In the genomic region with DNA sequence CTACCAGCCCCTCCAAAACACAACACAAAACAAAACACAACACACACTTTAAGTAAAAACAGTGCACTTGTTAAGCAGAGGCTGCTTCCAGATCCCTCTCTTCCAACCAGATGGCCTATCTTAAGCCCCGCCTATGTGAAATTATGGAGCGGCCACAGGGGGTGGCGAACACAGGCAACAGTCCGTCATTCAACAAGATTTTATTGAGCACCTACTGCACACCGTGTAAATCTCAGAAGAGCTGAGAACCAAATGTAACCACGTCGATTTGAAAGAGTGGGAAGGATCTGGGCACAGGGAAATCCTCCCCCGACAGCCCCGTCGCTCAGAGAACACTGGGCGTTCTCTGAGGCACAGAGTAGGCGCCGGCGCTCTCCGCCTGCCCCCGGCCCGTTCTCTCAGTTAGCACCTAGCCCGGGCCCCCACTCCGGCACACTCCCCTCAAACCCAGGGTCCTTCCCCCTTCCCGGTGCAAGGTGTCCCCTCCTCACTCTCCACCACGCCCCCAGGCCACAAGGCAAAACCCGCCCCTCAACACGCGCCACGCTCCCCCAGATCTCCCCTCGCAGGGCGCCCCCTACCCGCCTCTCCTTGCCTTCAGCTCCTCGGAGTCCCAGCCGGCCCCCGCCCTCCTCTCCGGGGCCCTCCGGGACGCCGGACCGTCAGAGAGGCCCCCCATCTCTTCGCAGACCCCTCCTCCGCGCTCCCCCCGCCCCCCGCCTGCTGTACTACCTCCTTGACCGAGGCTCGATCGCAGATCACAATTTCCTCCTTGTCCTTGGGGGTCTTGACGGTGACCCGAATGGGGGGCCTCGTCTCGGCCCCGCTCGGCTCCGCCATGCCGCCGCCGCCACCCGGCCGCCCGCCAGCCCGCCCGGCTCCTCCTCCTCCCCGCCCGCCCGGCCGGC, we compare ENCODE assay signal across 8 cellular contexts. TPM values are rescaled to one million over a fixed set of nuclear protein-coding genes. Genes with fewer than 3 reads are reported as not detected.
A peak's percentile ranks its signal among the peaks of the same experiment; 100 is the strongest.
DNase-seq lines count a peak whose midpoint lies in the region; ATAC-seq, FAIRE-seq and TF ChIP-seq lines count a peak whose summit lies in the region.

No MANE protein-coding gene starts in this region.

- DNase-seq in MG63 = peak; percentile 71
- DNase-seq in SW 1271 (lab: John Stamatoyannopoulos, UW) = peak; percentile 24 to 47
- DNase-seq in activated naive CD8-positive, alpha-beta T cell treated with anti-CD3 and anti-CD28 coated beads, Interleukin-2, amount 50 U/mL, for 24 hours = peak; percentile 76
- peak; percentile 71 for DNase-seq in left cardiac atrium
- peak; percentile 67 to 75 for DNase-seq in psoas muscle
- peak; percentile 73 for DNase-seq in urothelium cell line (ENCODE audit: low spot score)

- intact Hi-C loops in left cardiac atrium (cut with DNase I) = no loop called here
- intact Hi-C loops in psoas muscle (cut with DNase I) = no loop called here

- H3K4me1 Mint-ChIP-seq in activated naive CD8-positive, alpha-beta T cell treated with anti-CD3 and anti-CD28 coated beads, Interleukin-2, amount 50 U/mL, for 24 hours = peaks cover 25% of the 10 kb centered on the region

- ATAC-seq in activated naive CD8-positive, alpha-beta T cell treated with anti-CD3 and anti-CD28 coated beads, Interleukin-2, amount 50 U/mL, for 24 hours = peak; percentile 24
- ATAC-seq in left cardiac atrium (peak; percentile 3 to 13), psoas muscle (peak; percentile 0 to 22 (median 15)), GM19395 (IDR thresholded peaks at IDR 0.05; ENCODE audit: unreplicated experiment) (no peak)

- H3K27ac Mint-ChIP-seq in activated naive CD8-positive, alpha-beta T cell treated with anti-CD3 and anti-CD28 coated beads, Interleukin-2, amount 50 U/mL, for 24 hours = peak overlapping the region; percentile 85

- H3K27me3 ChIP-seq in MG63 (no peaks in the 10 kb centered on the region), psoas muscle (ENCODE audit: insufficient read depth in 3 of 3, low read length in 2 of 3) (no peaks in the 10 kb centered on the region)

- H3K4me3 ChIP-seq in GM12875 (ENCODE audit: low read depth, low read length) (peak overlapping the region; percentile 82), MG63 (peak overlapping the region; percentile 84), psoas muscle (peak overlapping the region; percentile 97)

- H3K36me3 Mint-ChIP-seq in activated naive CD8-positive, alpha-beta T cell treated with anti-CD3 and anti-CD28 coated beads, Interleukin-2, amount 50 U/mL, for 24 hours (ENCODE audit: low read depth) = peaks cover 6% of the 10 kb centered on the region

- peaks cover 28% of the 10 kb centered on the region for H3K4me1 ChIP-seq in psoas muscle

- no peak for FAIRE-seq in urothelium cell line (lab: Jason Lieb, UNC)

- H3K9me3 Mint-ChIP-seq in activated naive CD8-positive, alpha-beta T cell treated with anti-CD3 and anti-CD28 coated beads, Interleukin-2, amount 50 U/mL, for 24 hours = no peaks in the 10 kb centered on the region

- H3K36me3 ChIP-seq in MG63 = peaks cover 31% of the 10 kb centered on the region
- H3K36me3 ChIP-seq in psoas muscle (ENCODE audit: insufficient read depth in 1 of 2, low read depth in 1 of 2) = peaks cover 0 to 49% of the 10 kb centered on the region in 2 donors

- H3K27ac ChIP-seq in psoas muscle = peak overlapping the region; percentile 96

- TF ChIP-seq CTCF in GM12875 (IDR thresholded peaks at IDR 0.05; ENCODE audit: borderline replicate concordance, insufficient read depth, low read depth, low read length) (peak; percentile 51), psoas muscle (IDR thresholded peaks at IDR 0.05) (no peak)

- H3K9me3 ChIP-seq in MG63 (no peaks in the 10 kb centered on the region), psoas muscle (no peaks in the 10 kb centered on the region)

- peak overlapping the region; percentile 96 for H3K4me3 Mint-ChIP-seq in activated naive CD8-positive, alpha-beta T cell treated with anti-CD3 and anti-CD28 coated beads, Interleukin-2, amount 50 U/mL, for 24 hours

- WGBS in psoas muscle, 3 donors = 1 to 3% (median 2%) methylated on average over 40 to 63 of the region's 63 CpGs

- H3K27me3 Mint-ChIP-seq in activated naive CD8-positive, alpha-beta T cell treated with anti-CD3 and anti-CD28 coated beads, Interleukin-2, amount 50 U/mL, for 24 hours = no peaks in the 10 kb centered on the region

RNA-seq across cellular contexts. Expression of gene UBQLN4, which starts 0.5 kb away (rescaled TPM):
- total RNA-seq in MG63 (2014; rRNA removed; shearing (Covaris generic); ENCODE audit: low replicate concordance) = 29.3 and 40.3 TPM in 2 replicates
- total RNA-seq in left cardiac atrium = 10 to 100 TPM; 23.6 to 27.2 TPM
- 10 to 100 TPM; 46.6 to 64.9 (median 53.1) TPM for total RNA-seq in psoas muscle
- 10 to 100 TPM; 36.8 to 73.9 (median 55.5) TPM for polyA plus RNA-seq in psoas muscle

RNA-seq across cellular contexts. Expression of gene LAMTOR2, which starts 1.5 kb away (rescaled TPM):
- total RNA-seq in MG63 (2014; rRNA removed; shearing (Covaris generic); ENCODE audit: low replicate concordance) = 5.8 and 16.9 TPM in 2 replicates
- total RNA-seq in left cardiac atrium (10 to 100 TPM; 48.9 to 54.4 TPM), psoas muscle (10 to 100 TPM; 46.1 to 63.9 (median 51.2) TPM)
- 100 to 1,000 TPM in 1 of 3 donors, 10 to 100 TPM in 2; 89.0 to 101 (median 95.7) TPM for polyA plus RNA-seq in psoas muscle

RNA-seq across cellular contexts. Expression of gene RAB25, which starts 7.8 kb away (rescaled TPM):
- total RNA-seq in MG63 (2014; rRNA removed; shearing (Covaris generic); ENCODE audit: low replicate concordance) = not detected in 2 replicates
- not detected for total RNA-seq in left cardiac atrium
- total RNA-seq in psoas muscle = not detected
- polyA plus RNA-seq in psoas muscle = under 1 TPM; 0.07 to 0.34 (median 0.13) TPM

RNA-seq across cellular contexts. Expression of gene MEX3A, which starts 29.1 kb away (rescaled TPM):
- 2.3 and 2.7 TPM in 2 replicates for total RNA-seq in MG63 (2014; rRNA removed; shearing (Covaris generic); ENCODE audit: low replicate concordance)
- under 1 TPM; 0.15 to 0.42 TPM for total RNA-seq in left cardiac atrium
- total RNA-seq in psoas muscle = under 1 TPM; 0.06 to 0.28 (median 0.11) TPM
- under 1 TPM; 0.07 to 0.42 (median 0.22) TPM for polyA plus RNA-seq in psoas muscle

RNA-seq across cellular contexts. Expression of gene SSR2, which starts 32.4 kb away (rescaled TPM):
- 243 and 387 TPM in 2 replicates for total RNA-seq in MG63 (2014; rRNA removed; shearing (Covaris generic); ENCODE audit: low replicate concordance)
- total RNA-seq in left cardiac atrium (100 to 1,000 TPM; 101 to 127 TPM), psoas muscle (10 to 100 TPM; 44.6 to 77.5 (median 61.6) TPM)
- polyA plus RNA-seq in psoas muscle = 100 to 1,000 TPM in 2 of 3 donors, 10 to 100 TPM in 1; 83.0 to 255 (median 124) TPM
